9 cellular contexts compared by ENCODE assay signal in the genomic region with DNA sequence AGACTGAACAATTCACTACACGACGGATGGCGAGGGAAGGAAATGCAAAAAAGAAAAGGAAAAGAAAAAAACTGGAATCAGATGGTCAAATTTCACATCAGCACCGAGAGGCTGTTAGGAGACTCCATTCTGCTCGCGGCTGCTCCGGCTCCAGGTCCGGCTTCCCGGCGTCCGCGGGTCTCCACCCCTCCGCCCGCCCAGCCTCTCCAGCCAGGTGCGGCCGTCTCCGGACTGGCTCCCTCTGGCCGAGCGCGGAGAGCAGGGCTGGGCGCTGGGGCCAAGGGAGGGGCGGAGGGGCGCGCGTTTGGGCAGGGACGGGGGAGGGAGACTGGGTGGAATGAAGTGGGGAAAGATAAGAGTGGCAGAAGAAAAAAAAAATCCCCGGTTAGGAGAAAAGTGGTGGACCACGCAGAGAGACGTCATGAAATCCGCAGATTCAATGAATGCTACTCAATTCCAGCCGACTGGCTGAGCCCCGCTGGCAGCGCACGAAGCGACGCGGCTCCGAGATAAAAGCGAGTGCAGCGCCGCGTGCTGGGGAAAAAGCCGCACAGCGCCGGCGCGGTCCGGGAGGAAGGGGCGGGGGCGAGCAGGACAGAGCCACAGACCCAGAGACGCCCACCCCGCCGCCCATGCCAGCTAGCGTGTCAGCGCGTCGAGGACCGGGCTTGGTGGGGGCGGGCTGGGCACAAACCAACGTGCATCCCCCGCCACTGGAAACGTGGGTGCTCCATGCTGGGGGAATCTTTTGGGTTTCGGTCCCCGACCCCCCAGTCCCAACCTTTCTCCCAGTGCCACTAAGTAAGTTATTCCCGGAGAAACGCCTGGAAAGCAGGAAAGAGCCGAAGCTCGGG. TPM values are rescaled to one million over a fixed set of nuclear protein-coding genes. Genes with fewer than 3 reads are reported as not detected.
DNase-seq lines count a peak whose midpoint lies in the region; ATAC-seq, FAIRE-seq and TF ChIP-seq lines count a peak whose summit lies in the region.
"Had no signal": no experiment of that assay in that cellular context is flagged by ENCODE, and none has a peak within 500 bp of the region (broad histone marks: within the 10 kb centered on the region; RNA-seq: fewer than 3 reads in every experiment).

A gene with protein sequence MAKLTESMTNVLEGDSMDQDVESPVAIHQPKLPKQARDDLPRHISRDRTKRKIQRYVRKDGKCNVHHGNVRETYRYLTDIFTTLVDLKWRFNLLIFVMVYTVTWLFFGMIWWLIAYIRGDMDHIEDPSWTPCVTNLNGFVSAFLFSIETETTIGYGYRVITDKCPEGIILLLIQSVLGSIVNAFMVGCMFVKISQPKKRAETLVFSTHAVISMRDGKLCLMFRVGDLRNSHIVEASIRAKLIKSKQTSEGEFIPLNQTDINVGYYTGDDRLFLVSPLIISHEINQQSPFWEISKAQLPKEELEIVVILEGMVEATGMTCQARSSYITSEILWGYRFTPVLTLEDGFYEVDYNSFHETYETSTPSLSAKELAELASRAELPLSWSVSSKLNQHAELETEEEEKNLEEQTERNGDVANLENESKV (minus strand): TSS at position 517 of the 854 bp plus-strand sequence. CDS start 75,775 bp downstream, outside the sequence.

- no peak within 1 kb of the TSS for H3K27ac Mint-ChIP-seq in Caco-2 (ENCODE audit: unreplicated experiment)

- no peak within 1 kb of the TSS for H3K4me3 Mint-ChIP-seq in Caco-2 (ENCODE audit: unreplicated experiment)

- peaks cover 18% of the 10 kb centered on the region for H3K27me3 Mint-ChIP-seq in Caco-2 (ENCODE audit: insufficient read depth, unreplicated experiment)

- TF ChIP-seq POLR2A in HepG2 (IDR thresholded peaks at IDR 0.05; ENCODE audit: insufficient read depth in 1 of 2, low read depth in 2 of 2, low read length in 2 of 2) = no peak

- H2AFZ ChIP-seq in HepG2 (ENCODE audit: low read length) = no peak within 1 kb of the TSS

- H4K20me1 ChIP-seq in HepG2 (ENCODE audit: insufficient read depth, low read length) = no peaks in the 10 kb centered on the region

- H3K4me1 ChIP-seq in HepG2 (ENCODE audit: insufficient read depth, low read length) (no peaks in the 10 kb centered on the region), Caco-2 (no peaks in the 10 kb centered on the region)

- TF ChIP-seq CTCF in choroid plexus epithelial cell (conservative IDR thresholded peaks at IDR 0.05; ENCODE audit: low read depth, low read length) = peak; percentile 80
- peak; percentile 34 for TF ChIP-seq CTCF in HepG2 (CRISPR knock-in tag; IDR thresholded peaks at IDR 0.05)
- no peak for TF ChIP-seq CTCF in Caco-2 (IDR thresholded peaks at IDR 0.05; ENCODE audit: insufficient read depth in 1 of 2, low read depth in 1 of 2, low read length in 1 of 2, severe bottlenecking in 1 of 2, unreplicated experiment in 1 of 2)

- peak; percentile 35 for DNase-seq in activated CD4-positive, alpha-beta T cell treated with anti-CD3 and anti-CD28 coated beads for 48 hours
- no peak for DNase-seq in activated CD4-positive, alpha-beta T cell treated with anti-CD3 and anti-CD28 coated beads for 1 hour
- DNase-seq in NCI-H345 treated with DMSO at 0.1 percent for 48 hours (lab: John Stamatoyannopoulos, UW; ENCODE audit: unreplicated experiment) = peak; percentile 31
- DNase-seq in choroid plexus epithelial cell (ENCODE audit: low read depth) = peak; percentile 60
- DNase-seq in HepG2 (ENCODE audit: low spot score) = no peak
- DNase-seq in Caco-2 = no peak

- H3K27me3 ChIP-seq in HepG2 (ENCODE audit: control insufficient read depth in 1 of 2, insufficient read depth in 2 of 2, low read length in 2 of 2) (peaks cover 0 to 7% of the 10 kb centered on the region in 2 experiments; a peak in 1 of 5 replicates), Caco-2 (replicated peaks; ENCODE audit: control insufficient read depth, insufficient read depth, low read length) (no peaks in the 10 kb centered on the region)

- no peaks in the 10 kb centered on the region for H3K79me2 ChIP-seq in HepG2 (ENCODE audit: insufficient read depth, low read length)

- H3K9me3 Mint-ChIP-seq in Caco-2 (ENCODE audit: unreplicated experiment) = no peaks in the 10 kb centered on the region

- 44% methylated on average over 58 of the region's 68 CpGs for WGBS in HepG2 (ENCODE audit: low lambda C conversion rate)

- POLR2A ChIA-PET in HepG2 (lab: Yijun Ruan, JAX) = no interaction called here
- POLR2A ChIA-PET in Caco-2 (lab: Charles Lee) = no interaction called here

- H3K9me3 ChIP-seq in HepG2 (ENCODE audit: low read length) (no peaks in the 10 kb centered on the region), Caco-2 (no peaks in the 10 kb centered on the region)

- H3K4me3 ChIP-seq in choroid plexus epithelial cell (ENCODE audit: low read depth, low read length) (peak within 1 kb of the TSS; percentile 34), HepG2 (replicated peaks in 1 of 3; ENCODE audit: insufficient read depth in 1 of 3, low read depth in 2 of 3, low read length in 3 of 3) (peak within 1 kb of the TSS in 1 of 3 experiments; percentile 23; a peak in 1 of 6 replicates), Caco-2 (ENCODE audit: low read depth, low read length) (no peak within 1 kb of the TSS)

- H3K36me3 ChIP-seq in HepG2 (replicated peaks in 1 of 2; ENCODE audit: control insufficient read depth in 1 of 2, insufficient read depth in 2 of 2, low read length in 2 of 2) (no peaks in the 10 kb centered on the region), Caco-2 (ENCODE audit: control insufficient read depth, insufficient read depth, low read length) (no peaks in the 10 kb centered on the region)

- no peak within 1 kb of the TSS for H3K9ac ChIP-seq in HepG2 (ENCODE audit: insufficient read depth, low read depth, low read length)

- CTCF ChIA-PET in HepG2 (lab: Yijun Ruan, JAX; ENCODE audit: low intra/inter-chr PET ratio, low total read pairs) (no interaction called here), Caco-2 (lab: Charles Lee) (no interaction called here)

- in situ Hi-C loops in HepG2 (cut with HindIII; ENCODE audit: extremely low pct_ligation_motif_present, low pct_unique_long_range_greater_than_20kb) = no loop called here

- TF ChIP-seq EP300 in HepG2 (IDR thresholded peaks at IDR 0.05; ENCODE audit: low read depth in 2 of 2, low read length in 2 of 2) (no peak), HepG2 (CRISPR knock-in tag; IDR thresholded peaks at IDR 0.05; ENCODE audit: borderline replicate concordance) (no peak)

- intact Hi-C loops in HepG2 (cut with micrococcal nuclease; ENCODE audit: unreplicated experiment) (no loop called here), Caco-2 (cut with micrococcal nuclease; ENCODE audit: unreplicated experiment) (no loop called here)

- BruUV-seq in HepG2 (replicated peaks; lab: Mats Ljungman, UMichigan) (no TSS peak), Caco-2 (replicated peaks; lab: Mats Ljungman, UMichigan) (no TSS peak)

- 0 out of 2 replicates have a peak within 1 kb of the TSS, but pooled peaks have one; percentile 3 for H3K4me2 ChIP-seq in HepG2 (ENCODE audit: low read depth, low read length)

- no peaks in the 10 kb centered on the region for H3K4me1 Mint-ChIP-seq in Caco-2 (ENCODE audit: low read depth, unreplicated experiment)

- no peak for TF ChIP-seq RAD21 in HepG2 (CRISPR knock-in tag; IDR thresholded peaks at IDR 0.05)

- H3K27ac ChIP-seq in HepG2 (ENCODE audit: extremely low read length, insufficient read depth, low read length) = no peak within 1 kb of the TSS

- no peaks in the 10 kb centered on the region for H3K36me3 Mint-ChIP-seq in Caco-2 (ENCODE audit: insufficient read depth, unreplicated experiment)

- peak; percentile 91 for ATAC-seq in HepG2
- no peak for ATAC-seq in HG02759 (IDR thresholded peaks at IDR 0.05; ENCODE audit: unreplicated experiment)
- ATAC-seq in HG02623 (IDR thresholded peaks at IDR 0.05; ENCODE audit: unreplicated experiment) = no peak

- FAIRE-seq in HepG2 (lab: Jason Lieb, UNC) = no peak
- FAIRE-seq: G401.6 had no signal

TF ChIP-seq in HepG2, 621 proteins besides CTCF, POLR2A, EP300 and RAD21 (continues in another document):
- no peak for TF ChIP-seq ZBTB21 (CRISPR knock-in tag; IDR thresholded peaks at IDR 0.05)
- TF ChIP-seq STAG1 (CRISPR knock-in tag; IDR thresholded peaks at IDR 0.05) = peak; percentile 30; the same call in 1 of the 2 replicates
- TF ChIP-seq ZNF768 (CRISPR knock-in tag; IDR thresholded peaks at IDR 0.05) = no peak
- TF ChIP-seq, protein P1, sequence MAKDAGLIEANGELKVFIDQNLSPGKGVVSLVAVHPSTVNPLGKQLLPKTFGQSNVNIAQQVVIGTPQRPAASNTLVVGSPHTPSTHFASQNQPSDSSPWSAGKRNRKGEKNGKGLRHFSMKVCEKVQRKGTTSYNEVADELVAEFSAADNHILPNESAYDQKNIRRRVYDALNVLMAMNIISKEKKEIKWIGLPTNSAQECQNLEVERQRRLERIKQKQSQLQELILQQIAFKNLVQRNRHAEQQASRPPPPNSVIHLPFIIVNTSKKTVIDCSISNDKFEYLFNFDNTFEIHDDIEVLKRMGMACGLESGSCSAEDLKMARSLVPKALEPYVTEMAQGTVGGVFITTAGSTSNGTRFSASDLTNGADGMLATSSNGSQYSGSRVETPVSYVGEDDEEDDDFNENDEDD (CRISPR knock-in tag; IDR thresholded peaks at IDR 0.05; ENCODE audit: borderline replicate concordance) = no peak

RNA-seq across cellular contexts. Expression of the gene that starts here (rescaled TPM):
- not detected in 2 replicates for total RNA-seq in HepG2 (2016; rRNA removed; fragmentation: Illumina TruSeq; extraction: Trizol)
- total RNA-seq in HepG2 (2016; cell fraction: cytosol; rRNA removed; fragmentation: Illumina TruSeq; extraction: Trizol; ENCODE audit: low read depth) = not detected in 2 replicates
- not detected in 2 replicates for total RNA-seq in HepG2 (2016; cell fraction: insoluble cytoplasmic fraction; rRNA removed; fragmentation: Illumina TruSeq; extraction: Trizol)
- not detected in 2 replicates for total RNA-seq in HepG2 (2016; cell fraction: membrane; rRNA removed; fragmentation: Illumina TruSeq; extraction: Trizol)
- not detected in 2 replicates for total RNA-seq in HepG2 (2016; cell fraction: nucleus; rRNA removed; fragmentation: Illumina TruSeq; extraction: Trizol)
- polyA plus RNA-seq in HepG2 (2011; rRNA removed) = not detected in 2 replicates
- not detected in 2 replicates for polyA plus RNA-seq in HepG2 (2011; cell fraction: cytosol; rRNA removed)
- not detected in 2 replicates for polyA plus RNA-seq in HepG2 (2011; cell fraction: nucleus; rRNA removed)
- polyA plus RNA-seq in HepG2 (2012) = not detected in 2 replicates
- not detected in 2 replicates for polyA plus RNA-seq in HepG2 (2016; cell fraction: cytosol; fragmentation: Illumina TruSeq; extraction: Trizol; ENCODE audit: low read depth)
- not detected in 2 replicates for polyA plus RNA-seq in HepG2 (2016; cell fraction: insoluble cytoplasmic fraction; fragmentation: Illumina TruSeq; extraction: Trizol; ENCODE audit: low read depth)
- not detected in 2 replicates for polyA plus RNA-seq in HepG2 (2016; cell fraction: membrane; fragmentation: Illumina TruSeq; extraction: Trizol; ENCODE audit: low read depth)
- polyA plus RNA-seq in HepG2 (2016; cell fraction: nucleus; fragmentation: Illumina TruSeq; extraction: Trizol; ENCODE audit: insufficient read depth, low read depth) = not detected in 2 replicates
- polyA minus RNA-seq in HepG2 (2011; rRNA and poly(A)+ RNA removed; ENCODE audit: low replicate concordance) = not detected in 2 replicates
- not detected in 2 replicates for polyA minus RNA-seq in HepG2 (2011; cell fraction: cytosol; rRNA and poly(A)+ RNA removed)
- polyA minus RNA-seq in HepG2 (2011; cell fraction: nucleus; rRNA and poly(A)+ RNA removed) = not detected in 2 replicates
- not detected in 2 replicates for total RNA-seq in Caco-2 (2022)

Comparison
In these comparisons a context has a peak if more than half of its experiments do, and no peak if none do; other contexts are left out.
1. DNase-seq: peak in activated CD4-positive, alpha-beta T cell treated with anti-CD3 and anti-CD28 coated beads for 48 hours (single experiment), NCI-H345 treated with DMSO at 0.1 percent for 48 hours (single experiment) and choroid plexus epithelial cell (single experiment); none in activated CD4-positive, alpha-beta T cell treated with anti-CD3 and anti-CD28 coated beads for 1 hour (single experiment), HepG2 (single experiment) and Caco-2 (0 of 2).
2. Peak in ATAC-seq and H3K4me2 ChIP-seq in HepG2; RNA of the gene not detected or under 1 TPM.
3. CTCF ChIP-seq: peak in choroid plexus epithelial cell (single experiment) and HepG2 (single experiment); none in Caco-2 (0 of 2).